In the genomic region with DNA sequence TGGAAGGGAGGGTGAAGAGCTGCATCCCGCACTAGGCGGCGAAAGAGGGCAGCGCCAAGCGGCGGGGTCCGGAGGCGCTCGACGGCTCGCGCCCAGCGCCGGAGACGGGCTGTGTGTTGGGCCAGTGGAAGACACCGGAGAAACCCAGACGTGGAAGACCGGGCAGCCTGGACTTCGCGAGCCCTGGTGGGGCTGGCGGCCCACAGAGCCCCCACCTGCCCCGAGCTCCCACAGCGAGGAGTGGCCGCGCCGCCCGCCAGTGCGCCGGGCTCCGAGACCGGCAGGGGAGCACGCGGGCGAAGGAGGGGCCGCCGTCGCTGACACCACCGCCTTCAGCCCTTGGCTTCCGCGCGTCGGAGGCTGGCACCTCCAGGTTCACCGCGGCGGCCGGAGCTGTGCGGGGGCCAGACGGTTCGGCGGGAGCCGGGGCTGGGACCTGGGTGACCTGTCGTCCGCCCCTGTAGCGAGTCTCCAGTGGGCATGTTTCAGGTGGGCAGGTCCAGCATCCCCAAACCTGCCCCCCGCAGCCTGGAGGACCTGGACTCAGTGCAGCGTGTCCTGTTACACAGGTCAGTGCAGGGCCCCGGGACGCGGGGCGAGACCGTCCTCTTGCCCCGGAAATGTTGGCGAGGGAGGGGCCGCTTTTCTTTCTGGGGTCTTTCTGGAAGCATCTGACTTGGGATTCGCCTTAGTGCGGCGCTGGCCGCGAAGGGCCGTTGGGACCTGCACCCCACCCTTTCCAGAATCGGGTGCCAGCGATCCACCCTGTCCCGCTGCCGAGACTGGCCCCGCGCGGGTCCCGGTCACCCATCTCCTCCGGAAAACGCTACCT, we compare ENCODE assay signal across 1 cellular context.
TF ChIP-seq lines count a peak whose summit lies in the region.

No MANE protein-coding gene starts in this region.

TF ChIP-seq in WTC11, 78 proteins besides CTCF, POLR2A, EP300 and RAD21 (continued from another document):
- TF ChIP-seq, protein P1, sequence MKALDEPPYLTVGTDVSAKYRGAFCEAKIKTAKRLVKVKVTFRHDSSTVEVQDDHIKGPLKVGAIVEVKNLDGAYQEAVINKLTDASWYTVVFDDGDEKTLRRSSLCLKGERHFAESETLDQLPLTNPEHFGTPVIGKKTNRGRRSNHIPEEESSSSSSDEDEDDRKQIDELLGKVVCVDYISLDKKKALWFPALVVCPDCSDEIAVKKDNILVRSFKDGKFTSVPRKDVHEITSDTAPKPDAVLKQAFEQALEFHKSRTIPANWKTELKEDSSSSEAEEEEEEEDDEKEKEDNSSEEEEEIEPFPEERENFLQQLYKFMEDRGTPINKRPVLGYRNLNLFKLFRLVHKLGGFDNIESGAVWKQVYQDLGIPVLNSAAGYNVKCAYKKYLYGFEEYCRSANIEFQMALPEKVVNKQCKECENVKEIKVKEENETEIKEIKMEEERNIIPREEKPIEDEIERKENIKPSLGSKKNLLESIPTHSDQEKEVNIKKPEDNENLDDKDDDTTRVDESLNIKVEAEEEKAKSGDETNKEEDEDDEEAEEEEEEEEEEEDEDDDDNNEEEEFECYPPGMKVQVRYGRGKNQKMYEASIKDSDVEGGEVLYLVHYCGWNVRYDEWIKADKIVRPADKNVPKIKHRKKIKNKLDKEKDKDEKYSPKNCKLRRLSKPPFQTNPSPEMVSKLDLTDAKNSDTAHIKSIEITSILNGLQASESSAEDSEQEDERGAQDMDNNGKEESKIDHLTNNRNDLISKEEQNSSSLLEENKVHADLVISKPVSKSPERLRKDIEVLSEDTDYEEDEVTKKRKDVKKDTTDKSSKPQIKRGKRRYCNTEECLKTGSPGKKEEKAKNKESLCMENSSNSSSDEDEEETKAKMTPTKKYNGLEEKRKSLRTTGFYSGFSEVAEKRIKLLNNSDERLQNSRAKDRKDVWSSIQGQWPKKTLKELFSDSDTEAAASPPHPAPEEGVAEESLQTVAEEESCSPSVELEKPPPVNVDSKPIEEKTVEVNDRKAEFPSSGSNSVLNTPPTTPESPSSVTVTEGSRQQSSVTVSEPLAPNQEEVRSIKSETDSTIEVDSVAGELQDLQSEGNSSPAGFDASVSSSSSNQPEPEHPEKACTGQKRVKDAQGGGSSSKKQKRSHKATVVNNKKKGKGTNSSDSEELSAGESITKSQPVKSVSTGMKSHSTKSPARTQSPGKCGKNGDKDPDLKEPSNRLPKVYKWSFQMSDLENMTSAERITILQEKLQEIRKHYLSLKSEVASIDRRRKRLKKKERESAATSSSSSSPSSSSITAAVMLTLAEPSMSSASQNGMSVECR (CRISPR knock-in tag; IDR thresholded peaks at IDR 0.05; ENCODE audit: borderline replicate concordance), result peak; percentile 49
- TF ChIP-seq CBFB (CRISPR knock-in tag; IDR thresholded peaks at IDR 0.05; ENCODE audit: low read depth) (0 out of 2 replicates have a peak, but pooled peaks have one; percentile 27), ATF6 (CRISPR knock-in tag; IDR thresholded peaks at IDR 0.05) (0 out of 2 replicates have a peak, but pooled peaks have one; percentile 23), E2F4 (CRISPR knock-in tag; IDR thresholded peaks at IDR 0.05; ENCODE audit: borderline replicate concordance, low read depth) (peak; percentile 26; the same call in 1 of the 2 replicates), JUN (CRISPR knock-in tag; IDR thresholded peaks at IDR 0.05) (no peak; the same call in 1 of the 2 replicates), ZBTB43 (CRISPR knock-in tag; IDR thresholded peaks at IDR 0.05) (0 out of 2 replicates have a peak, but pooled peaks have one; percentile 37), ZNF232 (CRISPR knock-in tag; IDR thresholded peaks at IDR 0.05) (no peak; the same call in none of the 2 replicates), ZNF138 (CRISPR knock-in tag; conservative IDR thresholded peaks at IDR 0.05) (0 out of 2 replicates have a peak, but pooled peaks have one; percentile 20), ELF4 (CRISPR knock-in tag; IDR thresholded peaks at IDR 0.05; ENCODE audit: low read depth) (0 out of 2 replicates have a peak, but pooled peaks have one; percentile 8), SMAD3 (CRISPR knock-in tag; IDR thresholded peaks at IDR 0.05; ENCODE audit: borderline replicate concordance) (peak; percentile 68; the same call in 1 of the 2 replicates), ZNF263 (CRISPR knock-in tag; IDR thresholded peaks at IDR 0.05; ENCODE audit: low read depth) (0 out of 2 replicates have a peak, but pooled peaks have one; percentile 33), ATF1 (CRISPR knock-in tag; IDR thresholded peaks at IDR 0.05) (peak; percentile 59; the same call in 1 of the 2 replicates), MXD4 (CRISPR knock-in tag; IDR thresholded peaks at IDR 0.05; ENCODE audit: borderline replicate concordance) (no peak), HMGXB4 (CRISPR knock-in tag; IDR thresholded peaks at IDR 0.05) (peak; percentile 97; the same call in 1 of the 2 replicates), KAT7 (CRISPR knock-in tag; IDR thresholded peaks at IDR 0.05; ENCODE audit: borderline replicate concordance) (peak; percentile 93), FOXP1 (CRISPR knock-in tag; IDR thresholded peaks at IDR 0.05; ENCODE audit: borderline replicate concordance) (peak; percentile 75), ZNF281 (CRISPR knock-in tag; IDR thresholded peaks at IDR 0.05) (no peak), GTF2I (CRISPR knock-in tag; conservative IDR thresholded peaks at IDR 0.05) (no peak), MAX (CRISPR knock-in tag; IDR thresholded peaks at IDR 0.05) (peak; percentile 88), SOX15 (CRISPR knock-in tag; IDR thresholded peaks at IDR 0.05) (no peak)
